17 cellular contexts compared by ENCODE assay signal in the genomic region with DNA sequence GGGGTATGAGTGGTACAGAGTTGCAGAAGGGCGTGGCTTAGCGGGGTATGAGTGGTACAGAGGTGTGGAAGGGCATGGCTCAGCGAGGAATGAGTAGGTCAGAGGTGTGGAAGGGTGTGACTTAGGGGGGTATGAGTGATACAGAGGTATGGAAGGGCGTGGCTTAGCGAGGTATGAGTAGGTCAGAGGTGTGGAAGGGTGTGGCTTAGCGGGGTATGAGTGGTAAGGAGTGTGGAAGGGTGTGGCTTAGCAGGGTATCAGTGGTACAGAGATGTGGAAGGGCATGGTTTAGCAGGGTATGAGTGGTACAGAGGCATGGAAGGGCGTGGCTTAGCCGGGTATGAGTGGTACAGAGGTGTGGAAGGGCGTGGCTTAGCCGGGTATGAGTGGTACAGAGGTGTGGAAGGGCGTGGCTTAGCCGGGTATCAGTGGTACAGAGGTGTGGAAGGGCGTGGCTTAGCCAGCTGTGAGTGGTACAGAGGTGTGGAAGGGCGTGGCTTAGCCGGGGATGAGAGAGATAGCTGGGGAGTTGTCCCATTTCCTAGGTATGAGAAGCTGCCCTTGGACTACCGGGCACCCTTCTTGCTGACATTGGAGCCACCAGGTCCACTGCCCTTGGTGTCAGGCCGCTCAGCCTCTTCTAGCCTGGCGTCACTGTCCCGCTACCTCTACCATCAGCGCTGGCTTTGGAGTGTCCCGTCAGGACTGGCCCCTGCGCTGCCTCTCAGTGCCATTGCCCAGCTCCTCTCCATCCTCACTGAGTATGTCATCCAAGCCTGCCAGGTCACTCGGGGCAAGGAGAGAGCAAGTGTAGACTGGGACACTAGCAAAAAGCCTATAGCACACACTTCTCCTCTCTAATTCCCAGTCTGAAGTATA. TPM values are rescaled to one million over a fixed set of nuclear protein-coding genes. Genes with fewer than 3 reads are reported as not detected.
DNase-seq lines count a peak whose midpoint lies in the region; ATAC-seq and TF ChIP-seq lines count a peak whose summit lies in the region.
"Had no signal": no experiment of that assay in that cellular context is flagged by ENCODE, and none has a peak within 500 bp of the region (broad histone marks: within the 10 kb centered on the region; RNA-seq: fewer than 3 reads in every experiment).

No MANE protein-coding gene starts in this region.

- H3K27ac Mint-ChIP-seq in CD8-positive, alpha-beta T cell, result peak overlapping the region; percentile 55
- H3K27ac Mint-ChIP-seq in naive thymus-derived CD4-positive, alpha-beta T cell, result peak overlapping the region in 3 of 9 donors; percentile 6 to 46 (median 40)
- H3K27ac Mint-ChIP-seq: mesothelial cell of epicardium had no signal

- no peak overlapping the region for H2AFZ ChIP-seq in mammary epithelial cell (ENCODE audit: low read depth, low read length)
- H2AFZ ChIP-seq: parathyroid adenoma had no signal

- H3K4me3 ChIP-seq in CD8-positive, alpha-beta T cell (ENCODE audit: low read depth, low read length), result no peak overlapping the region
- H3K4me3 ChIP-seq in GM12864 (ENCODE audit: low read depth, low read length) (no peak overlapping the region), mammary epithelial cell (replicated peaks in 1 of 3; ENCODE audit: insufficient read depth in 1 of 3, low read depth in 2 of 3, low read length in 3 of 3) (no peak overlapping the region), MG63 (no peak overlapping the region)
- H3K4me3 ChIP-seq in naive thymus-derived CD4-positive, alpha-beta T cell (ENCODE audit: low read length), result no peak overlapping the region
- H3K4me3 ChIP-seq: body of pancreas, thoracic aorta had no signal

- no peak overlapping the region for H3K4me2 ChIP-seq in mammary epithelial cell (ENCODE audit: insufficient read depth, low read depth, low read length)

- no peaks in the 10 kb centered on the region for H3K27me3 ChIP-seq in CD8-positive, alpha-beta T cell (ENCODE audit: insufficient read depth, low read length)
- no peaks in the 10 kb centered on the region for H3K27me3 ChIP-seq in mammary epithelial cell (ENCODE audit: insufficient read depth, low read length)
- H3K27me3 ChIP-seq in naive thymus-derived CD4-positive, alpha-beta T cell (ENCODE audit: control insufficient read depth in 2 of 2, insufficient read depth in 2 of 2, low read length in 2 of 2), result no peaks in the 10 kb centered on the region
- H3K27me3 ChIP-seq in MG63, result no peaks in the 10 kb centered on the region
- H3K27me3 ChIP-seq: body of pancreas had no signal

- peaks cover 77% of the 10 kb centered on the region for H3K36me3 ChIP-seq in CD8-positive, alpha-beta T cell (ENCODE audit: insufficient read depth, low read length)
- H3K36me3 ChIP-seq in mammary epithelial cell (ENCODE audit: insufficient read depth, low read length) (peaks cover 28% of the 10 kb centered on the region), MG63 (peaks cover 39% of the 10 kb centered on the region)
- H3K36me3 ChIP-seq in naive thymus-derived CD4-positive, alpha-beta T cell (ENCODE audit: control insufficient read depth in 2 of 3, insufficient read depth in 3 of 3, low read length in 3 of 3), result peaks cover 8 to 98% (median 35%) of the 10 kb centered on the region in 3 experiments

- no peaks in the 10 kb centered on the region for H4K20me1 ChIP-seq in mammary epithelial cell (ENCODE audit: insufficient read depth, low read length)

- no peak for TF ChIP-seq CTCF in CD8-positive, alpha-beta T cell (IDR thresholded peaks at IDR 0.05)
- no peak for TF ChIP-seq CTCF in GM12864 (IDR thresholded peaks at IDR 0.05; ENCODE audit: low read depth, low read length, missing control alignments)
- no peak for TF ChIP-seq CTCF in mammary epithelial cell (conservative IDR thresholded peaks at IDR 0.05 in 1 of 2, IDR thresholded peaks at IDR 0.05 in 1 of 2; ENCODE audit: extremely low read depth in 1 of 2, insufficient read depth in 1 of 2, low read depth in 1 of 2, low read length in 2 of 2)

- H3K4me1 Mint-ChIP-seq in CD8-positive, alpha-beta T cell (ENCODE audit: low read depth), result no peaks in the 10 kb centered on the region
- H3K4me1 Mint-ChIP-seq in naive thymus-derived CD4-positive, alpha-beta T cell, result peaks cover 0 to 7% (median 0%) of the 10 kb centered on the region in 7 donors
- H3K4me1 Mint-ChIP-seq: mesothelial cell of epicardium had no signal

- WGBS in mammary epithelial cell (ENCODE audit: low coverage, missing lambda C conversion rate), result 86% methylated on average over 21 of the region's 23 CpGs

- H3K9me3 Mint-ChIP-seq in CD8-positive, alpha-beta T cell, result no peaks in the 10 kb centered on the region
- H3K9me3 Mint-ChIP-seq in naive thymus-derived CD4-positive, alpha-beta T cell, result no peaks in the 10 kb centered on the region
- H3K9me3 Mint-ChIP-seq: mesothelial cell of epicardium had no signal

- no peak overlapping the region for H3K4me3 Mint-ChIP-seq in CD8-positive, alpha-beta T cell
- no peak overlapping the region for H3K4me3 Mint-ChIP-seq in naive thymus-derived CD4-positive, alpha-beta T cell
- H3K4me3 Mint-ChIP-seq: mesothelial cell of epicardium had no signal

- CTCF ChIA-PET in CD8-positive, alpha-beta T cell (lab: Charles Lee), result interaction anchor here (0.7 to 2.1 kb wide), 3 partner anchors 9 to 197 kb away, joined by 3 to 11 read pairs (median 6); no protein-coding TSS in a partner anchor
- CTCF ChIA-PET in mammary epithelial cell (lab: Charles Lee; ENCODE audit: low non-redundant PET), result no interaction called here
- CTCF ChIA-PET in naive thymus-derived CD4-positive, alpha-beta T cell (lab: Charles Lee), result no interaction called here

- in situ Hi-C loops in mammary epithelial cell (cut with MboI; ENCODE audit: low sequenced_read_pairs in 2 of 2), result loop anchor here in 1 of 2 donors (25.0 kb wide), 1 partner anchor 187 kb away; no protein-coding TSS in a partner anchor

- no peak for DNase-seq in CD8-positive, alpha-beta T cell
- DNase-seq in GM12864 (ENCODE audit: low read depth) (peak; percentile 16), mammary epithelial cell (peak; percentile 75), MG63 (no peak), SW 1271 (lab: John Stamatoyannopoulos, UW) (no peak), GF-D8 (lab: John Stamatoyannopoulos, UW) (no peak)
- no peak for DNase-seq in naive thymus-derived CD4-positive, alpha-beta T cell
- DNase-seq: activated gamma-delta T cell treated with Interleukin-2 at 50 U/mL for 16 hours; body of pancreas; effector CD4-positive, alpha-beta T cell; foreskin fibroblast; stimulated activated CD4-positive, alpha-beta T cell treated with anti-CD3 and anti-CD28 coated beads, Interleukin-12 subunit alpha, Interleukin-12 subunit beta, amount 100 ng/mL, for 4 hours had no signal

- H3K9ac ChIP-seq in mammary epithelial cell (ENCODE audit: insufficient read depth, low read length), result no peak overlapping the region
- H3K9ac ChIP-seq: parathyroid adenoma had no signal

- no peaks in the 10 kb centered on the region for H3K79me2 ChIP-seq in mammary epithelial cell (ENCODE audit: insufficient read depth, low read length)
- H3K79me2 ChIP-seq: parathyroid adenoma had no signal

- no TSS peak for BruUV-seq in mammary epithelial cell (replicated peaks; lab: Mats Ljungman, UMichigan)

- no peak overlapping the region for H3K27ac ChIP-seq in CD8-positive, alpha-beta T cell (ENCODE audit: low read depth, low read length)
- H3K27ac ChIP-seq in mammary epithelial cell (ENCODE audit: insufficient read depth, low read depth, low read length), result peak overlapping the region; percentile 59
- H3K27ac ChIP-seq in naive thymus-derived CD4-positive, alpha-beta T cell (ENCODE audit: low read depth, low read length), result no peak overlapping the region
- H3K27ac ChIP-seq: body of pancreas, HL-60, parathyroid adenoma, thoracic aorta had no signal

- no peaks in the 10 kb centered on the region for H3K4me1 ChIP-seq in CD8-positive, alpha-beta T cell (ENCODE audit: insufficient read depth, low read length)
- H3K4me1 ChIP-seq in mammary epithelial cell (ENCODE audit: insufficient read depth, low read length), result peaks cover 3% of the 10 kb centered on the region
- no peaks in the 10 kb centered on the region for H3K4me1 ChIP-seq in naive thymus-derived CD4-positive, alpha-beta T cell (ENCODE audit: control insufficient read depth in 2 of 2, insufficient read depth in 2 of 2, low read length in 2 of 2)
- H3K4me1 ChIP-seq: body of pancreas, parathyroid adenoma had no signal

- H3K9me3 ChIP-seq in CD8-positive, alpha-beta T cell (ENCODE audit: low read length), result no peaks in the 10 kb centered on the region
- peaks cover 13% of the 10 kb centered on the region for H3K9me3 ChIP-seq in mammary epithelial cell (replicated peaks; ENCODE audit: insufficient read depth, low read length)
- H3K9me3 ChIP-seq in naive thymus-derived CD4-positive, alpha-beta T cell (ENCODE audit: control insufficient read depth in 2 of 3, low read length in 3 of 3), result no peaks in the 10 kb centered on the region
- no peaks in the 10 kb centered on the region for H3K9me3 ChIP-seq in MG63
- H3K9me3 ChIP-seq: body of pancreas, thoracic aorta had no signal

- dilution Hi-C loops in mammary epithelial cell (cut with HindIII; ENCODE audit: low sequenced_read_pairs), result no loop called here

- H3K27me3 Mint-ChIP-seq in CD8-positive, alpha-beta T cell (ENCODE audit: low read depth), result no peaks in the 10 kb centered on the region
- H3K27me3 Mint-ChIP-seq in naive thymus-derived CD4-positive, alpha-beta T cell, result no peaks in the 10 kb centered on the region

- POLR2A ChIA-PET in CD8-positive, alpha-beta T cell (lab: Charles Lee), result no interaction called here
- POLR2A ChIA-PET in naive thymus-derived CD4-positive, alpha-beta T cell (lab: Charles Lee), result no interaction called here

- no peak for ATAC-seq in CD8-positive, alpha-beta T cell
- ATAC-seq in naive thymus-derived CD4-positive, alpha-beta T cell, result peak; percentile 28
- ATAC-seq in GM19395 (IDR thresholded peaks at IDR 0.05; ENCODE audit: unreplicated experiment), result no peak
- ATAC-seq: body of pancreas had no signal

- H3K36me3 Mint-ChIP-seq in CD8-positive, alpha-beta T cell, result peaks cover 81% of the 10 kb centered on the region
- peaks cover 11 to 37% (median 19%) of the 10 kb centered on the region in 5 donors for H3K36me3 Mint-ChIP-seq in naive thymus-derived CD4-positive, alpha-beta T cell

- intact Hi-C loops in CD8-positive, alpha-beta T cell (cut with DNase I, micrococcal nuclease), result no loop called here
- intact Hi-C loops in mammary epithelial cell (cut with micrococcal nuclease), result no loop called here
- intact Hi-C loops in naive thymus-derived CD4-positive, alpha-beta T cell (cut with micrococcal nuclease), result no loop called here

RNA-seq across cellular contexts. Expression of gene HYI, which starts 29.8 kb away (rescaled TPM):
- total RNA-seq in CD8-positive, alpha-beta T cell, result 10 to 100 TPM in 1 of 2 experiments, 1 to 10 TPM in 1; 9.4 to 10.3 TPM
- total RNA-seq in mammary epithelial cell, result 10 to 100 TPM; 11.9 to 12.0 TPM
- polyA plus RNA-seq in mammary epithelial cell, result 22.3 TPM
- 7.1 TPM for polyA minus RNA-seq in mammary epithelial cell
- total RNA-seq in naive thymus-derived CD4-positive, alpha-beta T cell, result 10 to 100 TPM; 15.8 to 29.3 (median 26.8) TPM
- polyA plus RNA-seq in naive thymus-derived CD4-positive, alpha-beta T cell, result 1 to 10 TPM; 4.4 to 5.6 TPM
- total RNA-seq in MG63 (2014; rRNA removed; shearing (Covaris generic); ENCODE audit: low replicate concordance), result 12.1 and 16.7 TPM in 2 replicates

RNA-seq across cellular contexts. Expression of gene SZT2, which starts 34.2 kb away (rescaled TPM):
- 10 to 100 TPM; 57.0 to 64.4 TPM for total RNA-seq in CD8-positive, alpha-beta T cell
- 10 to 100 TPM; 31.2 to 50.1 TPM for total RNA-seq in mammary epithelial cell
- 7.6 TPM for polyA plus RNA-seq in mammary epithelial cell
- polyA minus RNA-seq in mammary epithelial cell, result 94.0 TPM
- total RNA-seq in naive thymus-derived CD4-positive, alpha-beta T cell, result 100 to 1,000 TPM in 4 of 5 experiments, 10 to 100 TPM in 1; 80.5 to 153 (median 131) TPM
- polyA plus RNA-seq in naive thymus-derived CD4-positive, alpha-beta T cell, result 1 to 10 TPM; 4.4 to 8.9 TPM
- total RNA-seq in MG63 (2014; rRNA removed; shearing (Covaris generic); ENCODE audit: low replicate concordance), result 2.5 and 4.9 TPM in 2 replicates

RNA-seq across cellular contexts. Expression of gene MED8, which starts 34.3 kb away (rescaled TPM):
- 10 to 100 TPM; 18.8 to 20.2 TPM for total RNA-seq in CD8-positive, alpha-beta T cell
- 10 to 100 TPM; 34.7 to 44.3 TPM for total RNA-seq in mammary epithelial cell
- 20.4 TPM for polyA plus RNA-seq in mammary epithelial cell
- 23.8 TPM for polyA minus RNA-seq in mammary epithelial cell
- 10 to 100 TPM; 14.5 to 37.8 (median 30.1) TPM for total RNA-seq in naive thymus-derived CD4-positive, alpha-beta T cell
- polyA plus RNA-seq in naive thymus-derived CD4-positive, alpha-beta T cell, result 10 to 100 TPM; 28.8 to 53.8 TPM
- total RNA-seq in MG63 (2014; rRNA removed; shearing (Covaris generic); ENCODE audit: low replicate concordance), result 51.1 and 60.4 TPM in 2 replicates

RNA-seq across cellular contexts. Expression of gene ELOVL1, which starts 56.1 kb away (rescaled TPM):
- 10 to 100 TPM; 24.6 to 25.6 TPM for total RNA-seq in CD8-positive, alpha-beta T cell
- total RNA-seq in mammary epithelial cell, result 100 to 1,000 TPM in 1 of 2 donors, 10 to 100 TPM in 1; 34.7 to 137 TPM
- 264 TPM for polyA plus RNA-seq in mammary epithelial cell
- polyA minus RNA-seq in mammary epithelial cell, result 136 TPM
- total RNA-seq in naive thymus-derived CD4-positive, alpha-beta T cell, result 10 to 100 TPM; 25.9 to 65.3 (median 32.3) TPM
- polyA plus RNA-seq in naive thymus-derived CD4-positive, alpha-beta T cell, result 10 to 100 TPM; 46.8 to 55.1 TPM
- total RNA-seq in MG63 (2014; rRNA removed; shearing (Covaris generic); ENCODE audit: low replicate concordance), result 101 and 118 TPM in 2 replicates

Comparison
In these comparisons a context has a peak if more than half of its experiments do, and no peak if none do; other contexts are left out.
1. DNase-seq: peak in GM12864 (single experiment) and mammary epithelial cell (single experiment); none in CD8-positive, alpha-beta T cell (0 of 7), naive thymus-derived CD4-positive, alpha-beta T cell (0 of 9), MG63 (single experiment), SW 1271 (0 of 2) and GF-D8 (single experiment).